Comparison of ENCODE assay signal across 29 cellular contexts in genomic region chr10:34567854-34568253, GRCh38.
A peak's percentile ranks its signal among the peaks of the same experiment; 100 is the strongest.
DNase-seq lines count a peak whose midpoint lies in the region; ATAC-seq and TF ChIP-seq lines count a peak whose summit lies in the region.
"Had no signal": no experiment of that assay in that cellular context is flagged by ENCODE, and none has a peak within 500 bp of the region (broad histone marks: within the 10 kb centered on the region; RNA-seq: fewer than 3 reads in every experiment).

No MANE protein-coding gene starts in this region.

- H3K9me3 ChIP-seq in endodermal cell (ENCODE audit: control insufficient read depth, low read length) (no peaks in the 10 kb centered on the region), right atrium auricular region (no peaks in the 10 kb centered on the region)
- H3K9me3 ChIP-seq: A549, right lobe of liver, spleen had no signal

- H3K4me1 Mint-ChIP-seq in endodermal cell = peaks cover 43% of the 10 kb centered on the region
- H3K4me1 Mint-ChIP-seq: CD4-positive, CD25-positive, alpha-beta regulatory T cell; T-helper 17 cell had no signal

- H3K27me3 ChIP-seq in endodermal cell (ENCODE audit: control insufficient read depth, insufficient read depth, low read length, poor library complexity, severe bottlenecking) (no peaks in the 10 kb centered on the region), right atrium auricular region (no peaks in the 10 kb centered on the region)
- H3K27me3 ChIP-seq: right lobe of liver, spleen had no signal

- peak overlapping the region; percentile 88 for H3K27ac Mint-ChIP-seq in endodermal cell
- H3K27ac Mint-ChIP-seq: activated CD4-positive, alpha-beta memory T cell treated with anti-CD3 and anti-CD28 coated beads for 36 hours; activated T-helper 1 cell treated with anti-CD3 and anti-CD28 coated beads, Interleukin-12 subunit alpha, Interleukin-12 subunit beta, Interleukin-2, Interleukin-4 antibody, amounts not matched to agents 30 ng/mL and 10 ng/mL and 1 ng/mL, durations not matched to agents 14 hours and 24 hours and 36 hours; CD4-positive, CD25-positive, alpha-beta regulatory T cell; T-helper 17 cell had no signal

- 82 to 92% methylated on average over 4 to 5 of the region's 5 CpGs for WGBS in endodermal cell (ENCODE audit: insufficient coverage in 1 of 2, insufficient read length in 1 of 2), 2 experiments

- peak; percentile 34 for TF ChIP-seq CTCF in endodermal cell (conservative IDR thresholded peaks at IDR 0.05)
- no peak for TF ChIP-seq CTCF in right atrium auricular region (IDR thresholded peaks at IDR 0.05)

- no peaks in the 10 kb centered on the region for H3K36me3 Mint-ChIP-seq in endodermal cell (ENCODE audit: low read depth)
- H3K36me3 Mint-ChIP-seq: activated CD4-positive, alpha-beta memory T cell treated with anti-CD3 and anti-CD28 coated beads for 36 hours; CD4-positive, CD25-positive, alpha-beta regulatory T cell had no signal

- ATAC-seq in GM18502 (IDR thresholded peaks at IDR 0.05; ENCODE audit: poor library complexity, unreplicated experiment) = no peak
- no peak for ATAC-seq in HG02798 (IDR thresholded peaks at IDR 0.05; ENCODE audit: poor library complexity, unreplicated experiment)
- ATAC-seq: A549; left lobe of liver; right lobe of liver; stimulated activated naive CD8-positive, alpha-beta T cell treated with anti-CD3 and anti-CD28 coated beads, Interleukin-15, Interleukin-2, amounts not matched to agents 100 U/mL and 50 U/mL, for 24 hours; T-helper 17 cell had no signal

- no peaks in the 10 kb centered on the region for H3K27me3 Mint-ChIP-seq in endodermal cell (ENCODE audit: insufficient read depth)
- H3K27me3 Mint-ChIP-seq: CD4-positive, CD25-positive, alpha-beta regulatory T cell had no signal

- no peaks in the 10 kb centered on the region for H3K9me3 Mint-ChIP-seq in endodermal cell
- H3K9me3 Mint-ChIP-seq: activated CD4-positive, alpha-beta memory T cell treated with anti-CD3 and anti-CD28 coated beads for 36 hours; activated T-helper 1 cell treated with anti-CD3 and anti-CD28 coated beads, Interleukin-12 subunit alpha, Interleukin-12 subunit beta, Interleukin-2, Interleukin-4 antibody, amounts not matched to agents 30 ng/mL and 10 ng/mL and 1 ng/mL, durations not matched to agents 14 hours and 24 hours and 36 hours had no signal

- no peaks in the 10 kb centered on the region for H3K36me3 ChIP-seq in endodermal cell (ENCODE audit: control insufficient read depth, insufficient read depth, low read length)
- H3K36me3 ChIP-seq in right atrium auricular region = no peaks in the 10 kb centered on the region
- H3K36me3 ChIP-seq: right lobe of liver, spleen had no signal

- peak; percentile 24 for DNase-seq in NCI-H2171 treated with DMSO at 0.1 percent for 48 hours (lab: John Stamatoyannopoulos, UW)
- DNase-seq in NCI-H2171 (lab: John Stamatoyannopoulos, UW) = no peak
- peak; percentile 3 to 65 for DNase-seq in NCI-H524 (lab: John Stamatoyannopoulos, UW)
- DNase-seq in endodermal cell = no peak
- no peak for DNase-seq in right atrium auricular region (ENCODE audit: low spot score)
- no peak for DNase-seq in SKM-1 (lab: John Stamatoyannopoulos, UW; ENCODE audit: unreplicated experiment)
- DNase-seq: activated CD4-positive, alpha-beta memory T cell treated with anti-CD3 and anti-CD28 coated beads for 36 hours; activated CD4-positive, alpha-beta T cell treated with anti-CD3 and anti-CD28 coated beads for 1 hour; activated CD8-positive, alpha-beta memory T cell treated with anti-CD3 and anti-CD28 coated beads, Interleukin-2, amount 50 U/mL, for 4 hours; activated naive CD4-positive, alpha-beta T cell treated with Interleukin-2 at 50 U/mL for 16 hours; CD4-positive, CD25-positive, alpha-beta regulatory T cell; central memory CD4-positive, alpha-beta T cell; cortex of kidney; effector memory CD4-positive, alpha-beta T cell; H7; IMR-90; MV-4-11; NCI-H2029 treated with DMSO at 0.1 percent for 48 hours; NK-92 treated with Interleukin-12 subunit alpha and Interleukin-12 subunit beta, amount 100 ng/mL, for 24 hours; right lobe of liver; spleen; stimulated activated CD4-positive, alpha-beta T cell treated with anti-CD3 and anti-CD28 coated beads, Interleukin-2, amount 100 ng/mL, for 24 hours; stimulated activated naive CD8-positive, alpha-beta T cell treated with anti-CD3 and anti-CD28 coated beads, Interleukin-15, Interleukin-2, amounts not matched to agents 100 U/mL and 50 U/mL, for 24 hours; T-helper 17 cell had no signal

- H3K4me1 ChIP-seq in endodermal cell (ENCODE audit: control insufficient read depth, insufficient read depth, low read length) (peaks cover 23% of the 10 kb centered on the region), right atrium auricular region (peaks cover 0 to 12% of the 10 kb centered on the region in 2 donors)
- H3K4me1 ChIP-seq: spleen had no signal

- H3K9ac ChIP-seq in endodermal cell (ENCODE audit: extremely low read depth, low read length, poor library complexity, severe bottlenecking) = no peak overlapping the region

- H3K4me3 ChIP-seq in endodermal cell (ENCODE audit: low read length) (no peak overlapping the region), right atrium auricular region (no peak overlapping the region)
- H3K4me3 ChIP-seq: A549, right lobe of liver, spleen had no signal

- no peak overlapping the region for H3K27ac ChIP-seq in endodermal cell (ENCODE audit: low read depth, low read length)
- H3K27ac ChIP-seq in right atrium auricular region = no peak overlapping the region
- H3K27ac ChIP-seq: right lobe of liver, spleen had no signal

- H3K4me3 Mint-ChIP-seq in endodermal cell = no peak overlapping the region
- H3K4me3 Mint-ChIP-seq: activated CD4-positive, alpha-beta memory T cell treated with anti-CD3 and anti-CD28 coated beads for 36 hours; activated T-helper 1 cell treated with anti-CD3 and anti-CD28 coated beads, Interleukin-12 subunit alpha, Interleukin-12 subunit beta, Interleukin-2, Interleukin-4 antibody, amounts not matched to agents 30 ng/mL and 10 ng/mL and 1 ng/mL, durations not matched to agents 14 hours and 24 hours and 36 hours; CD4-positive, CD25-positive, alpha-beta regulatory T cell; T-helper 17 cell had no signal

Comparison
In these comparisons a context has a peak if more than half of its experiments do, and no peak if none do; other contexts are left out.
1. DNase-seq: peak in NCI-H2171 treated with DMSO at 0.1 percent for 48 hours (single experiment) and NCI-H524 (2 of 2); none in NCI-H2171 (single experiment), endodermal cell (single experiment), right atrium auricular region (single experiment) and SKM-1 (single experiment).